Comparison of ENCODE assay signal across 10 cellular contexts in genomic region chr3:55505102-55505501, GRCh38. TPM values are rescaled to one million over a fixed set of nuclear protein-coding genes. Genes with fewer than 3 reads are reported as not detected.
A peak's percentile ranks its signal among the peaks of the same experiment; 100 is the strongest.
DNase-seq lines count a peak whose midpoint lies in the region; ATAC-seq, FAIRE-seq and TF ChIP-seq lines count a peak whose summit lies in the region.
"Not testable (repeated sequence)": the region's sequence is repeated elsewhere in the genome, so short reads cannot be mapped to it uniquely, and the experiment has no call there.
"Had no signal": no experiment of that assay in that cellular context is flagged by ENCODE, and none has a peak within 500 bp of the region (broad histone marks: within the 10 kb centered on the region; RNA-seq: fewer than 3 reads in every experiment).

No MANE protein-coding gene starts in this region.

- peak; percentile 78 to 95 (median 86) for ATAC-seq in pancreas

- H4K20me1 ChIP-seq in OCI-LY3 (ENCODE audit: insufficient read depth, low read length) = not testable (repeated sequence)

- 29 to 32% methylated on average over 6 of the region's 6 CpGs for WGBS in pancreas, 2 donors

- H3K27ac ChIP-seq in 22Rv1; OCI-LY3 (ENCODE audit: low read length); pancreas: not testable (repeated sequence)

- DNase-seq in adipocyte (ENCODE audit: low read depth) = peak; percentile 57
- DNase-seq in epithelial cell of proximal tubule (ENCODE audit: low read depth) = not testable (repeated sequence)
- DNase-seq in iris pigment epithelial cell (ENCODE audit: low read depth) = peak; percentile 59
- DNase-seq in pancreas = peak in 4 of 6 donors; percentile 23 to 65 (median 54)

- H2AFZ ChIP-seq in OCI-LY3 (ENCODE audit: low read depth, low read length) = peak overlapping the region; percentile 19; the same call in 1 of the 2 replicates

- not testable (repeated sequence) for H3K36me3 ChIP-seq in OCI-LY3 (replicated peaks; ENCODE audit: low read depth, low read length); adipocyte (ENCODE audit: control insufficient read depth, insufficient read depth, low read length, severe bottlenecking); pancreas

- intact Hi-C loops in pancreas (cut with DNase I) = not testable (repeated sequence)

- not testable (repeated sequence) for H3K9ac ChIP-seq in OCI-LY3 (ENCODE audit: low read length); adipocyte (ENCODE audit: low read length)

- not testable (repeated sequence) for H3K4me1 ChIP-seq in OCI-LY3 (ENCODE audit: low read length); adipocyte (ENCODE audit: control insufficient read depth, insufficient read depth, low read length); pancreas

- H3K4me2 ChIP-seq in OCI-LY3 (ENCODE audit: low read length) = not testable (repeated sequence)

- H3K79me2 ChIP-seq in OCI-LY3 (ENCODE audit: low read length) = not testable (repeated sequence)

- H3K4me3 ChIP-seq in OCI-LY3 (ENCODE audit: low read length); adipocyte (ENCODE audit: low read length); epithelial cell of proximal tubule (ENCODE audit: low read depth, low read length): not testable (repeated sequence)
- H3K4me3 ChIP-seq in pancreas = peak overlapping the region in 2 of 4 donors; percentile 17 to 25

- peak; percentile 27 for TF ChIP-seq CTCF in 22Rv1 (IDR thresholded peaks at IDR 0.05)
- peak; percentile 32; the same call in 1 of the 2 replicates for TF ChIP-seq CTCF in LNCAP (IDR thresholded peaks at IDR 0.05)
- TF ChIP-seq CTCF in OCI-LY3 (IDR thresholded peaks at IDR 0.05; ENCODE audit: low read depth, low read length) = peak; percentile 49
- TF ChIP-seq CTCF in epithelial cell of proximal tubule (conservative IDR thresholded peaks at IDR 0.05; ENCODE audit: low read depth, low read length) = peak; percentile 62
- peak in 3 of 4 donors; percentile 10 to 32 (median 30) for TF ChIP-seq CTCF in pancreas (IDR thresholded peaks at IDR 0.05)

- peak; percentile 81 for FAIRE-seq in G401.6 (lab: Jason Lieb, UNC)
- not testable (repeated sequence) for FAIRE-seq in pancreas (lab: Jason Lieb, UNC)

- H3K27me3 ChIP-seq in OCI-LY3 (ENCODE audit: low read depth, low read length); pancreas: not testable (repeated sequence)
- peaks cover 36% of the 10 kb centered on the region for H3K27me3 ChIP-seq in adipocyte (replicated peaks; ENCODE audit: control insufficient read depth, insufficient read depth, low read length)

- not testable (repeated sequence) for H3K9me3 ChIP-seq in OCI-LY3 (ENCODE audit: insufficient read depth, low read length); adipocyte (ENCODE audit: control insufficient read depth, low read length); pancreas

RNA-seq across cellular contexts. Expression of gene WNT5A, which starts 18.0 kb away (rescaled TPM):
- total RNA-seq in epithelial cell of proximal tubule = 4.4 and 12.5 TPM in 2 replicates
- total RNA-seq in pancreas = 1 to 10 TPM; 2.4 to 8.9 (median 5.6) TPM
- 1 to 10 TPM; 1.2 to 1.3 TPM for polyA plus RNA-seq in pancreas
- total RNA-seq: activated CD8-positive, alpha-beta T cell treated with anti-CD3 and anti-CD28 coated beads for 36 hours; naive thymus-derived CD8-positive, alpha-beta T cell had no signal
- polyA plus RNA-seq: naive thymus-derived CD8-positive, alpha-beta T cell had no signal
